In genomic region chr19:23909222-23909621, GRCh38 we compare ENCODE assay signal across 8 cellular contexts. TPM values are rescaled to one million over a fixed set of nuclear protein-coding genes. Genes with fewer than 3 reads are reported as not detected.
"Had no signal": no experiment of that assay in that cellular context is flagged by ENCODE, and none has a peak within 500 bp of the region (broad histone marks: within the 10 kb centered on the region; RNA-seq: fewer than 3 reads in every experiment).

No MANE protein-coding gene starts in this region.

- H3K27me3 Mint-ChIP-seq: IgD-negative memory B cell had no signal

- H3K27ac ChIP-seq: HL-60 had no signal

- DNase-seq: IMR-90, KBM-7, KG1 had no signal

- ATAC-seq: K562 had no signal

- FAIRE-seq: HTR-8/SVneo, K562 had no signal

- H3K4me3 ChIP-seq: K562 had no signal

- H3K27ac Mint-ChIP-seq: IgD-negative memory B cell had no signal

RNA-seq across cellular contexts. Expression of gene ZNF726, which starts 5.5 kb away (rescaled TPM):
- total RNA-seq: HT-29 had no signal
